Comparison of ENCODE assay signal across 8 cellular contexts in the genomic region with DNA sequence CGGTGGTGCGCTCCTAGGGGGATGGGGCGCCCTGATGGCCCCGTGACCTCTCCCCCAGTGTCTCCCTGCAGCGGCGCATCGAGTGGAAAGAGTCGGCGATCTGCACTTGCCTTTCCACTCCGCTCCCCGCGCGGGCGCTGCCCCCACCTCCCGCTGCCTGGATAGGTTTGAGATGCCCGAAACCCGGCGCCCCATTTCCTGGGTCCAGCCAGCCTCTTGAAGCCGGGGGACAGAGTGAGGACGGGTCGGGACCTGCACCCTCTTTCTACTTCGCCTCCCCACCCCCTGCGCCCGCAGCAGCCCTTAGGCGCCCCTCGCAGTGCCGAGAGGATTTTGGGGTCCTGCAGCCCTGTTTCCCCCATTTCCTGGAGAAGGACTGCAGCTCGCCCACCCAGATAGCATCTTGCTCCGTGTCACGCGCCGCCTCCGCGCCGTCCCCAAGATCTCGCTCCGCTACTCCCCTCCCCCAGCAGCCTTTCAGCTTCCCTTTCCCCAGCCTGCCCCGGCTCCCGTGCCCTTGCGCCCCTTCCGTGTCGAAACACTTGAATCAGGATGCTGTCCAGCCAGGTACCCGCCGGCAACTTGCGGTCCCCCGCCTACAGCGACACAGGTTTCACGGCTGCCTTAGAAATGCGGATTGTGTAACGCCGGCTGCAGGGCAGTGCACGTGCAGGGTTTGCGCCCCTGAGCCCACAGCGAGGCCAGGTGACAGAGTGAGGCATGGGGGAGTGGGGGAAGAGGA. TPM values are rescaled to one million over a fixed set of nuclear protein-coding genes. Genes with fewer than 3 reads are reported as not detected.
DNase-seq lines count a peak whose midpoint lies in the region; ATAC-seq and TF ChIP-seq lines count a peak whose summit lies in the region.

No MANE protein-coding gene starts in this region.

- H3K9me3 ChIP-seq in hepatocyte (ENCODE audit: low read depth) = no peaks in the 10 kb centered on the region

- H3K27me3 ChIP-seq in ACC112 (ENCODE audit: insufficient read depth, low read length) (no peaks in the 10 kb centered on the region), hepatocyte (no peaks in the 10 kb centered on the region)

- WGBS in hepatocyte (ENCODE audit: low lambda C conversion rate, missing lambda C conversion rate) = under 1% methylated on average over 41 of the region's 54 CpGs

- H3K4me1 ChIP-seq in ACC112 (ENCODE audit: control insufficient read depth, insufficient read depth, low read length, unreplicated experiment) (peaks cover 5% of the 10 kb centered on the region), hepatocyte (ENCODE audit: insufficient read depth) (peaks cover 6% of the 10 kb centered on the region)

- peak overlapping the region; percentile 87 for H2AFZ ChIP-seq in ACC112 (ENCODE audit: low read length, unreplicated experiment)
- H2AFZ ChIP-seq in hepatocyte = peak overlapping the region; percentile 97

- H3K27ac ChIP-seq in ACC112 (ENCODE audit: low read depth, low read length) (no peak overlapping the region), hepatocyte (peak overlapping the region; percentile 91)

- peak; percentile 47 for DNase-seq in T follicular helper cell (ENCODE audit: low read depth)
- DNase-seq in anterior cingulate cortex (lab: John Stamatoyannopoulos, UW) = peak in 53 of 58 donors; percentile 27 to 90 (median 73)
- DNase-seq in hepatocyte (ENCODE audit: low spot score) = peak; percentile 60
- no peak for DNase-seq in retinal pigment epithelial cell (ENCODE audit: low read depth)
- no peak for DNase-seq in HPDE6-E6E7 (ENCODE audit: extremely low spot score)

- TF ChIP-seq CTCF in hepatocyte (IDR thresholded peaks at IDR 0.05; ENCODE audit: poor library complexity) = no peak
- no peak for TF ChIP-seq CTCF in retinal pigment epithelial cell (conservative IDR thresholded peaks at IDR 0.05; ENCODE audit: low read depth, low read length)

- H3K79me2 ChIP-seq in ACC112 (ENCODE audit: control insufficient read depth, insufficient read depth, low read length, unreplicated experiment) = no peaks in the 10 kb centered on the region
- peaks cover 31% of the 10 kb centered on the region for H3K79me2 ChIP-seq in hepatocyte

- H3K36me3 ChIP-seq in ACC112 (ENCODE audit: insufficient read depth, low read length) (no peaks in the 10 kb centered on the region), hepatocyte (replicated peaks; ENCODE audit: insufficient read depth, low read depth) (no peaks in the 10 kb centered on the region)

- H3K9me2 ChIP-seq in hepatocyte (replicated peaks; ENCODE audit: insufficient read depth) = no peaks in the 10 kb centered on the region

- H3K4me2 ChIP-seq in hepatocyte = peak overlapping the region; percentile 95

- H4K20me1 ChIP-seq in hepatocyte (ENCODE audit: insufficient read depth, poor library complexity, severe bottlenecking) = no peaks in the 10 kb centered on the region

- ATAC-seq in GM18867 (IDR thresholded peaks at IDR 0.05; ENCODE audit: unreplicated experiment) = peak; percentile 44
- ATAC-seq in HG03135 (IDR thresholded peaks at IDR 0.05; ENCODE audit: unreplicated experiment) = peak; percentile 33

- H3K4me3 ChIP-seq in ACC112 (ENCODE audit: low read depth, low read length) = peak overlapping the region; percentile 91
- H3K4me3 ChIP-seq in hepatocyte = peak overlapping the region; percentile 100
- peak overlapping the region; percentile 72 for H3K4me3 ChIP-seq in retinal pigment epithelial cell (ENCODE audit: low read length)

RNA-seq across cellular contexts. Expression of a gene that starts 0.5 kb away (rescaled TPM):
- 19.1 and 25.1 TPM in 2 replicates for total RNA-seq in hepatocyte
- polyA plus RNA-seq in hepatocyte = 13.9 and 24.6 TPM in 2 replicates

RNA-seq across cellular contexts. Expression of a gene that starts 27.3 kb away (rescaled TPM):
- 0.48 and 0.97 TPM in 2 replicates for total RNA-seq in hepatocyte
- polyA plus RNA-seq in hepatocyte = 0.99 and 1.8 TPM in 2 replicates

Comparison
In these comparisons a context has a peak if more than half of its experiments do, and no peak if none do; other contexts are left out.
1. DNase-seq: peak in T follicular helper cell (single experiment), anterior cingulate cortex (53 of 58) and hepatocyte (single experiment); none in retinal pigment epithelial cell (single experiment) and HPDE6-E6E7 (single experiment).
2. Peak in every context shown above with its lines, with median percentiles within 50 percentile points of each other: H3K4me3 ChIP-seq.